ENCODE assay signal across 16 cellular contexts in the genomic region with DNA sequence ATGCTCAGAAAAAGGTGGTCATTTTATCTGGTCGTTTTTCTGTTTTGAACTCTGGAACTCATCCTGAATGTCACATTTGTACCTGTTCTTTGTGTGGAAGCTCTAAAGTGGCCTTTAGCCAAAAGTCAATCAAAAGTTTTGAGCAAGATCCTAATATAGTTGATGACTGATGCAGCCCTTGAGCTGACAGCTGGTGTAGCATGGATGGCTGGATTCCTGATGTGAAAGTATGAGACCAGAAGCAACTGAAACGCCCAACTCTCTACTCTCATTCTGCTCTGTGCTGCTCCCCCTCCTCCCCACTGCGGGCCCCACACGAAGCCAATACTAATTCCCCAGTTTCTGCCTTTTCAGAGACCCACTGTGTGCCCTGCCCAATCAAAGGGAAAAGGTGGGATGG. TPM values are rescaled to one million over a fixed set of nuclear protein-coding genes. Genes with fewer than 3 reads are reported as not detected.
"Had no signal": no experiment of that assay in that cellular context is flagged by ENCODE, and none has a peak within 500 bp of the region (broad histone marks: within the 10 kb centered on the region; RNA-seq: fewer than 3 reads in every experiment).

No MANE protein-coding gene starts in this region.

- H3K27me3 ChIP-seq: brain microvascular endothelial cell, transverse colon had no signal

- H3K9me3 ChIP-seq: transverse colon had no signal

- H3K4me3 ChIP-seq: transverse colon had no signal

- H3K27ac ChIP-seq: brain microvascular endothelial cell had no signal

- ATAC-seq: activated naive CD4-positive, alpha-beta T cell treated with anti-CD3 and anti-CD28 coated beads, Interleukin-2, amount 50 U/mL, for 72 hours; activated T-cell treated with anti-CD3 and anti-CD28 coated beads, Interleukin-2, amount 50 U/mL, for 4 hours; left lobe of liver; stimulated activated memory B cell treated with anti-CD40 and anti-IgM and Interleukin-4, amounts not matched to agents 10 μg/mL and 1 μg/mL and 100 μg/mL, for 72 hours; WTC11 had no signal

- DNase-seq: activated CD4-positive, alpha-beta T cell treated with anti-CD3 and anti-CD28 coated beads, Interleukin-2, amount 10 ng/mL, durations not matched to agents 24 days and 14 days; activated effector memory CD4-positive, alpha-beta T cell treated with anti-CD3 and anti-CD28 coated beads, Interleukin-2, amount 50 U/mL, for 16 hours; activated T-cell treated with anti-CD3 and anti-CD28 coated beads, Interleukin-2, amount 50 U/mL, for 4 hours; amniotic stem cell; brain microvascular endothelial cell; glutamatergic neuron; nephron progenitor cell had no signal

- H3K36me3 ChIP-seq: brain microvascular endothelial cell, transverse colon had no signal

RNA-seq across cellular contexts. Expression of a gene that starts 10.3 kb away (rescaled TPM):
- total RNA-seq: activated CD4-positive, alpha-beta T cell treated with anti-CD3 and anti-CD28 coated beads, Interleukin-2, amount 10 ng/mL, durations not matched to agents 24 days and 14 days; activated naive CD4-positive, alpha-beta T cell treated with anti-CD3 and anti-CD28 coated beads, Interleukin-2, amount 50 U/mL, for 72 hours; dermis microvascular lymphatic vessel endothelial cell; fibroblast of villous mesenchyme; left lobe of liver; osteoblast; WTC11 had no signal

RNA-seq across cellular contexts. Expression of a gene that starts 37.7 kb away (rescaled TPM):
- total RNA-seq: activated T-cell treated with anti-CD3 and anti-CD28 coated beads, Interleukin-2, amount 50 U/mL, for 4 hours; dermis microvascular lymphatic vessel endothelial cell; fibroblast of villous mesenchyme; left lobe of liver; mucosa of gallbladder; osteoblast had no signal
